Comparison of ENCODE assay signal across 22 cellular contexts in genomic region chr2:225310745-225311144, GRCh38.
DNase-seq lines count a peak whose midpoint lies in the region; ATAC-seq, FAIRE-seq and TF ChIP-seq lines count a peak whose summit lies in the region.
"Had no signal": no experiment of that assay in that cellular context is flagged by ENCODE, and none has a peak within 500 bp of the region (broad histone marks: within the 10 kb centered on the region; RNA-seq: fewer than 3 reads in every experiment).

No MANE protein-coding gene starts in this region.

- no peaks in the 10 kb centered on the region for H3K27me3 ChIP-seq in HepG2 (ENCODE audit: control insufficient read depth in 1 of 2, insufficient read depth in 2 of 2, low read length in 2 of 2)
- H3K27me3 ChIP-seq in right lobe of liver: no peaks in the 10 kb centered on the region

- DNase-seq in HepG2 (ENCODE audit: low spot score): no peak
- DNase-seq in right lobe of liver: no peak
- DNase-seq in NCI-H1105 treated with DMSO at 0.1 percent for 48 hours (lab: John Stamatoyannopoulos, UW): peak; percentile 80
- peak; percentile 37 for DNase-seq in NCI-H446 treated with DMSO at 0.1 percent for 48 hours (lab: John Stamatoyannopoulos, UW)
- DNase-seq in DMS53 treated with DMSO at 0.1 percent for 48 hours (lab: John Stamatoyannopoulos, UW; ENCODE audit: unreplicated experiment): no peak
- no peak for DNase-seq in GM19240 (ENCODE audit: insufficient read length, low spot score)
- DNase-seq in coronary artery (ENCODE audit: low spot score): no peak
- DNase-seq: ACHN; C1 segment of cervical spinal cord; CD8-positive, alpha-beta memory T cell; GDM1; H7; HFFc6; NCI-H1417 treated with DMSO at 0.1 percent for 48 hours; NCI-H82; PC-9; SIG-M5; T-cell; T1000 had no signal

- no TSS peak for BruUV-seq in HepG2 (replicated peaks; lab: Mats Ljungman, UMichigan)

- H3K9me3 ChIP-seq in HepG2 (ENCODE audit: low read length): peaks cover 29% of the 10 kb centered on the region
- no peaks in the 10 kb centered on the region for H3K9me3 ChIP-seq in right lobe of liver

- CTCF ChIA-PET in HepG2 (lab: Yijun Ruan, JAX; ENCODE audit: low intra/inter-chr PET ratio, low total read pairs): no interaction called here

- H2AFZ ChIP-seq in HepG2 (ENCODE audit: low read length): no peak overlapping the region
- H2AFZ ChIP-seq: PC-9 had no signal

- intact Hi-C loops in HepG2 (cut with micrococcal nuclease; ENCODE audit: unreplicated experiment) (no loop called here), right lobe of liver (cut with DNase I) (no loop called here)

- TF ChIP-seq RAD21 in HepG2 (CRISPR knock-in tag; IDR thresholded peaks at IDR 0.05): no peak

- no peak overlapping the region for H3K4me2 ChIP-seq in HepG2 (ENCODE audit: low read depth, low read length)
- H3K4me2 ChIP-seq: PC-9 had no signal

- TF ChIP-seq EP300 in HepG2 (IDR thresholded peaks at IDR 0.05; ENCODE audit: low read depth in 2 of 2, low read length in 2 of 2) (no peak), HepG2 (CRISPR knock-in tag; IDR thresholded peaks at IDR 0.05; ENCODE audit: borderline replicate concordance) (no peak)

- POLR2A ChIA-PET in HepG2 (lab: Yijun Ruan, JAX): no interaction called here

- no peak overlapping the region for H3K27ac ChIP-seq in HepG2 (ENCODE audit: extremely low read length, insufficient read depth, low read length)
- H3K27ac ChIP-seq in right lobe of liver: no peak overlapping the region
- no peak overlapping the region for H3K27ac ChIP-seq in coronary artery
- H3K27ac ChIP-seq: PC-9, RWPE1 had no signal

- TF ChIP-seq POLR2A in HepG2 (IDR thresholded peaks at IDR 0.05; ENCODE audit: insufficient read depth in 1 of 2, low read depth in 2 of 2, low read length in 2 of 2) (no peak), right lobe of liver (IDR thresholded peaks at IDR 0.05) (no peak)

- in situ Hi-C loops in HepG2 (cut with HindIII; ENCODE audit: extremely low pct_ligation_motif_present, low pct_unique_long_range_greater_than_20kb): no loop called here

- H3K9ac ChIP-seq in HepG2 (ENCODE audit: insufficient read depth, low read depth, low read length): no peak overlapping the region

- no peaks in the 10 kb centered on the region for H4K20me1 ChIP-seq in HepG2 (ENCODE audit: insufficient read depth, low read length)

- H3K36me3 ChIP-seq in HepG2 (replicated peaks in 1 of 2; ENCODE audit: control insufficient read depth in 1 of 2, insufficient read depth in 2 of 2, low read length in 2 of 2) (no peaks in the 10 kb centered on the region), right lobe of liver (no peaks in the 10 kb centered on the region)

- no peaks in the 10 kb centered on the region for H3K4me1 ChIP-seq in HepG2 (ENCODE audit: insufficient read depth, low read length)
- no peaks in the 10 kb centered on the region for H3K4me1 ChIP-seq in right lobe of liver

- no peaks in the 10 kb centered on the region for H3K79me2 ChIP-seq in HepG2 (ENCODE audit: insufficient read depth, low read length)

- TF ChIP-seq CTCF in HepG2 (CRISPR knock-in tag; IDR thresholded peaks at IDR 0.05): no peak
- no peak for TF ChIP-seq CTCF in right lobe of liver (IDR thresholded peaks at IDR 0.05)
- no peak for TF ChIP-seq CTCF in coronary artery (IDR thresholded peaks at IDR 0.05)

- FAIRE-seq in HepG2 (lab: Jason Lieb, UNC): no peak
- FAIRE-seq: D721Med had no signal

- no peak for ATAC-seq in HepG2
- ATAC-seq in right lobe of liver: no peak
- ATAC-seq: SK-N-SH treated with all-trans-retinoic acid at 6 μM for 48 hours, T-cell had no signal

- no peak overlapping the region for H3K4me3 ChIP-seq in HepG2 (replicated peaks in 1 of 3; ENCODE audit: insufficient read depth in 1 of 3, low read depth in 2 of 3, low read length in 3 of 3)
- no peak overlapping the region for H3K4me3 ChIP-seq in right lobe of liver
- H3K4me3 ChIP-seq in coronary artery: no peak overlapping the region
- H3K4me3 ChIP-seq: PC-9 had no signal

TF ChIP-seq in HepG2, 621 proteins besides CTCF, POLR2A, EP300 and RAD21:
- TF ChIP-seq SMAD9 (CRISPR knock-in tag; IDR thresholded peaks at IDR 0.05) (no peak), ATF7 (IDR thresholded peaks at IDR 0.05) (peak; percentile 50), ATF7 (CRISPR knock-in tag; IDR thresholded peaks at IDR 0.05) (no peak), HNF4G (IDR thresholded peaks at IDR 0.05; ENCODE audit: borderline replicate concordance, low read depth, low read length) (no peak), HNF4G (CRISPR knock-in tag; IDR thresholded peaks at IDR 0.05; ENCODE audit: borderline replicate concordance, low read depth) (no peak), MTF1 (CRISPR knock-in tag; IDR thresholded peaks at IDR 0.05) (no peak), ZNF446 (CRISPR knock-in tag; IDR thresholded peaks at IDR 0.05) (no peak), ZGPAT (CRISPR knock-in tag; IDR thresholded peaks at IDR 0.05) (no peak), ZNF691 (CRISPR knock-in tag; IDR thresholded peaks at IDR 0.05; ENCODE audit: borderline replicate concordance, low read depth) (no peak)

Comparison
In these comparisons a context has a peak if more than half of its experiments do, and no peak if none do; other contexts are left out.
1. DNase-seq: peak in NCI-H1105 treated with DMSO at 0.1 percent for 48 hours (single experiment) and NCI-H446 treated with DMSO at 0.1 percent for 48 hours (single experiment); none in HepG2 (single experiment), right lobe of liver (0 of 3), DMS53 treated with DMSO at 0.1 percent for 48 hours (single experiment), GM19240 (single experiment) and coronary artery (single experiment).